ENCODE assay signal across 9 cellular contexts in genomic region chr15:39583586-39584265, GRCh38. TPM values are rescaled to one million over a fixed set of nuclear protein-coding genes. Genes with fewer than 3 reads are reported as not detected.
DNase-seq lines count a peak whose midpoint lies in the region; ATAC-seq and TF ChIP-seq lines count a peak whose summit lies in the region.
"Had no signal": no experiment of that assay in that cellular context is flagged by ENCODE, and none has a peak within 500 bp of the region (broad histone marks: within the 10 kb centered on the region; RNA-seq: fewer than 3 reads in every experiment).

No MANE protein-coding gene starts in this region.

- no peaks in the 10 kb centered on the region for H4K20me1 ChIP-seq in MM.1S (ENCODE audit: insufficient read depth, low read length)

- peak; percentile 38 for TF ChIP-seq CTCF in MM.1S (IDR thresholded peaks at IDR 0.05; ENCODE audit: low read length)
- peak; percentile 26 for TF ChIP-seq CTCF in progenitor cell of endocrine pancreas (IDR thresholded peaks at IDR 0.05; ENCODE audit: unreplicated experiment)
- TF ChIP-seq CTCF in dorsolateral prefrontal cortex (IDR thresholded peaks at IDR 0.05 in 54 of 56, conservative IDR thresholded peaks at IDR 0.05 in 2 of 56; ENCODE audit: low read depth in 1 of 56, partially characterized antibody in 56 of 56) = peak in 14 of 56 donors; percentile 7 to 32 (median 19)

- no peak overlapping the region for H3K4me3 ChIP-seq in MM.1S (ENCODE audit: low read length)
- peak overlapping the region in 7 of 59 donors; percentile 2 to 67 (median 61) for H3K4me3 ChIP-seq in dorsolateral prefrontal cortex

- H3F3A ChIP-seq in MM.1S (ENCODE audit: insufficient read depth, low read length) = no peaks in the 10 kb centered on the region

- H3K9me3 Mint-ChIP-seq in progenitor cell of endocrine pancreas (ENCODE audit: low read depth) = no peaks in the 10 kb centered on the region
- H3K9me3 Mint-ChIP-seq: dendritic cell treated with granulocyte-macrophage colony-stimulating factor and Interleukin-4, amounts not matched to agents 40 ng/mL and 50 ng/mL, for 4 days had no signal

- no peak overlapping the region for H3K4me3 Mint-ChIP-seq in progenitor cell of endocrine pancreas (ENCODE audit: low read depth)
- H3K4me3 Mint-ChIP-seq: dendritic cell treated with granulocyte-macrophage colony-stimulating factor and Interleukin-4, amounts not matched to agents 40 ng/mL and 50 ng/mL, for 4 days had no signal

- H3K36me3 Mint-ChIP-seq in progenitor cell of endocrine pancreas (ENCODE audit: insufficient read depth) = peaks cover 5% of the 10 kb centered on the region

- intact Hi-C loops in dorsolateral prefrontal cortex (cut with DNase I) = loop anchor here in 1 of 2 donors (5.0 kb wide), 1 partner anchor 876 kb away; no protein-coding TSS in a partner anchor

- no peaks in the 10 kb centered on the region for H3K4me1 ChIP-seq in MM.1S (ENCODE audit: low read length)

- H3K27ac ChIP-seq in MM.1S (ENCODE audit: low read length) = no peak overlapping the region
- no peak overlapping the region for H3K27ac ChIP-seq in dorsolateral prefrontal cortex

- H3K27me3 ChIP-seq in MM.1S (replicated peaks; ENCODE audit: insufficient read depth, low read length) (peaks cover 8% of the 10 kb centered on the region; the same call in 1 of the 2 replicates), dorsolateral prefrontal cortex (peaks cover 0 to 24% (median 10%) of the 10 kb centered on the region in 45 donors)

- DNase-seq in Daoy (ENCODE audit: low read depth) (peak; percentile 61), MM.1S (peak; percentile 14), dermis blood vessel endothelial cell (peak; percentile 65), progenitor cell of endocrine pancreas (ENCODE audit: low spot score, unreplicated experiment) (no peak), inferior parietal cortex (ENCODE audit: extremely low spot score) (no peak), dorsolateral prefrontal cortex (no peak), NCI-H1105 (lab: John Stamatoyannopoulos, UW) (no peak)

- no peak overlapping the region for H3K9ac ChIP-seq in MM.1S (ENCODE audit: low read length)

- peaks cover 13% of the 10 kb centered on the region for H3K27me3 Mint-ChIP-seq in progenitor cell of endocrine pancreas

- no peaks in the 10 kb centered on the region for H3K9me2 ChIP-seq in MM.1S (replicated peaks; ENCODE audit: insufficient read depth, low read length)

- no peak overlapping the region for H3K4me2 ChIP-seq in MM.1S (ENCODE audit: low read depth, low read length)

- H3K4me1 Mint-ChIP-seq in progenitor cell of endocrine pancreas (ENCODE audit: low read depth) = peaks cover 30% of the 10 kb centered on the region

- H2AFZ ChIP-seq in MM.1S (ENCODE audit: low read length) = no peak overlapping the region

- no peak for ATAC-seq in HG03139 (IDR thresholded peaks at IDR 0.05; ENCODE audit: unreplicated experiment)

- no peaks in the 10 kb centered on the region for H3K79me2 ChIP-seq in MM.1S (ENCODE audit: low read length)

- no peak overlapping the region for H3K27ac Mint-ChIP-seq in progenitor cell of endocrine pancreas
- H3K27ac Mint-ChIP-seq: dendritic cell treated with granulocyte-macrophage colony-stimulating factor and Interleukin-4, amounts not matched to agents 40 ng/mL and 50 ng/mL, for 4 days had no signal

- no peaks in the 10 kb centered on the region for H3K9me3 ChIP-seq in MM.1S (replicated peaks; ENCODE audit: insufficient read depth, low read length)

- no peaks in the 10 kb centered on the region for H3K36me3 ChIP-seq in MM.1S (replicated peaks; ENCODE audit: insufficient read depth, low read length)

RNA-seq across cellular contexts. Expression of gene THBS1, which starts 2.8 kb away (rescaled TPM):
- total RNA-seq in Daoy (2014; rRNA removed; shearing (Covaris generic)) = 567 and 839 TPM in 2 replicates
- total RNA-seq in dermis blood vessel endothelial cell = 7,970 and 9,720 TPM in 2 replicates
- total RNA-seq in progenitor cell of endocrine pancreas = 22.9 and 34.6 TPM in 2 replicates
- 10 to 100 TPM in 54 of 120 experiments, 1 to 10 TPM in 66; 2.4 to 69.0 (median 9.2) TPM for total RNA-seq in dorsolateral prefrontal cortex

Comparison
In these comparisons a context has a peak if more than half of its experiments do, and no peak if none do; other contexts are left out.
1. DNase-seq: peak in Daoy (single experiment), MM.1S (single experiment) and dermis blood vessel endothelial cell (single experiment); none in progenitor cell of endocrine pancreas (single experiment), inferior parietal cortex (single experiment), dorsolateral prefrontal cortex (0 of 10) and NCI-H1105 (single experiment).